In genomic region chr20:38896009-38896594, GRCh38 we compare ENCODE assay signal across 26 cellular contexts. TPM values are rescaled to one million over a fixed set of nuclear protein-coding genes. Genes with fewer than 3 reads are reported as not detected.
DNase-seq lines count a peak whose midpoint lies in the region; ATAC-seq lines count a peak whose summit lies in the region.
"Had no signal": no experiment of that assay in that cellular context is flagged by ENCODE, and none has a peak within 500 bp of the region (broad histone marks: within the 10 kb centered on the region; RNA-seq: fewer than 3 reads in every experiment).

No MANE protein-coding gene starts in this region.

- H3K4me3 ChIP-seq in CD8-positive, alpha-beta memory T cell (ENCODE audit: low read length), result no peak overlapping the region
- H3K4me3 ChIP-seq: breast epithelium, gastrocnemius medialis, mucosa of descending colon, Peyer's patch, testis had no signal

- POLR2A ChIA-PET in CD8-positive, alpha-beta memory T cell (lab: Charles Lee), result no interaction called here

- H3K27ac ChIP-seq in CD8-positive, alpha-beta memory T cell (ENCODE audit: low read depth, low read length), result no peak overlapping the region
- H3K27ac ChIP-seq: breast epithelium, gastrocnemius medialis, Peyer's patch, testis, WERI-Rb-1 had no signal

- H3K36me3 ChIP-seq in CD8-positive, alpha-beta memory T cell (ENCODE audit: insufficient read depth, low read length), result peaks cover 22% of the 10 kb centered on the region
- H3K36me3 ChIP-seq: breast epithelium, gastrocnemius medialis, Peyer's patch, WERI-Rb-1 had no signal

- no peak overlapping the region for H3K4me3 Mint-ChIP-seq in activated CD8-positive, alpha-beta memory T cell treated with anti-CD3 and anti-CD28 coated beads, Interleukin-2, amount 10 ng/mL, durations not matched to agents 7 days and 5 days
- no peak overlapping the region for H3K4me3 Mint-ChIP-seq in CD8-positive, alpha-beta memory T cell
- no peak overlapping the region for H3K4me3 Mint-ChIP-seq in activated T-helper 2 cell treated with anti-CD3 and anti-CD28 coated beads, Interferon-gamma antibody, Interleukin-2, Interleukin-4, amounts not matched to agents 10 μg/mL and 5 μg/mL and 100 μg/mL, durations not matched to agents 14 hours and 24 hours and 36 hours (ENCODE audit: low read depth)
- H3K4me3 Mint-ChIP-seq in natural killer cell treated with Interleukin-12 subunit alpha and Interleukin-12 subunit beta and Interleukin-15 and Interleukin-18, amount 100 ng/mL, for 72 hours, result peak overlapping the region; percentile 63
- H3K4me3 Mint-ChIP-seq: activated naive CD4-positive, alpha-beta T cell treated with anti-CD3 and anti-CD28 coated beads for 36 hours; nephron progenitor cell had no signal

- H3K9me3 ChIP-seq in CD8-positive, alpha-beta memory T cell (ENCODE audit: low read length), result no peaks in the 10 kb centered on the region
- H3K9me3 ChIP-seq: breast epithelium, gastrocnemius medialis, mucosa of descending colon, Peyer's patch, testis had no signal

- peaks cover 14% of the 10 kb centered on the region for H3K4me1 ChIP-seq in CD8-positive, alpha-beta memory T cell (ENCODE audit: insufficient read depth, low read length)
- H3K4me1 ChIP-seq: breast epithelium, gastrocnemius medialis, testis had no signal

- H3K27ac Mint-ChIP-seq in activated CD8-positive, alpha-beta memory T cell treated with anti-CD3 and anti-CD28 coated beads, Interleukin-2, amount 10 ng/mL, durations not matched to agents 7 days and 5 days, result peak overlapping the region; percentile 70
- H3K27ac Mint-ChIP-seq in CD8-positive, alpha-beta memory T cell, result peak overlapping the region in 7 of 8 donors; percentile 43 to 86 (median 69)
- peak overlapping the region; percentile 65 for H3K27ac Mint-ChIP-seq in activated T-helper 2 cell treated with anti-CD3 and anti-CD28 coated beads, Interferon-gamma antibody, Interleukin-2, Interleukin-4, amounts not matched to agents 10 μg/mL and 5 μg/mL and 100 μg/mL, durations not matched to agents 14 hours and 24 hours and 36 hours
- peak overlapping the region; percentile 65 to 85 for H3K27ac Mint-ChIP-seq in natural killer cell treated with Interleukin-12 subunit alpha and Interleukin-12 subunit beta and Interleukin-15 and Interleukin-18, amount 100 ng/mL, for 72 hours
- H3K27ac Mint-ChIP-seq: activated naive CD4-positive, alpha-beta T cell treated with anti-CD3 and anti-CD28 coated beads for 36 hours; nephron progenitor cell had no signal

- H3K27me3 Mint-ChIP-seq in activated CD8-positive, alpha-beta memory T cell treated with anti-CD3 and anti-CD28 coated beads, Interleukin-2, amount 10 ng/mL, durations not matched to agents 7 days and 5 days, result no peaks in the 10 kb centered on the region
- H3K27me3 Mint-ChIP-seq in CD8-positive, alpha-beta memory T cell, result no peaks in the 10 kb centered on the region
- no peaks in the 10 kb centered on the region for H3K27me3 Mint-ChIP-seq in activated T-helper 2 cell treated with anti-CD3 and anti-CD28 coated beads, Interferon-gamma antibody, Interleukin-2, Interleukin-4, amounts not matched to agents 10 μg/mL and 5 μg/mL and 100 μg/mL, durations not matched to agents 14 hours and 24 hours and 36 hours (ENCODE audit: low read depth)
- H3K27me3 Mint-ChIP-seq in natural killer cell treated with Interleukin-12 subunit alpha and Interleukin-12 subunit beta and Interleukin-15 and Interleukin-18, amount 100 ng/mL, for 72 hours, result no peaks in the 10 kb centered on the region

- intact Hi-C loops in activated T-helper 2 cell treated with anti-CD3 and anti-CD28 coated beads, Interferon-gamma antibody, Interleukin-2, Interleukin-4, amounts not matched to agents 10 μg/mL and 5 μg/mL and 100 μg/mL, durations not matched to agents 14 hours and 24 hours and 36 hours (cut with micrococcal nuclease), result no loop called here

- H3K27me3 ChIP-seq in CD8-positive, alpha-beta memory T cell (ENCODE audit: insufficient read depth, low read length, poor library complexity, severe bottlenecking), result no peaks in the 10 kb centered on the region
- H3K27me3 ChIP-seq: breast epithelium, testis had no signal

- H3K4me1 Mint-ChIP-seq in activated CD8-positive, alpha-beta memory T cell treated with anti-CD3 and anti-CD28 coated beads, Interleukin-2, amount 10 ng/mL, durations not matched to agents 7 days and 5 days, result peaks cover 46% of the 10 kb centered on the region
- H3K4me1 Mint-ChIP-seq in CD8-positive, alpha-beta memory T cell, result peaks cover 27 to 44% (median 33%) of the 10 kb centered on the region in 3 donors
- H3K4me1 Mint-ChIP-seq in activated T-helper 2 cell treated with anti-CD3 and anti-CD28 coated beads, Interferon-gamma antibody, Interleukin-2, Interleukin-4, amounts not matched to agents 10 μg/mL and 5 μg/mL and 100 μg/mL, durations not matched to agents 14 hours and 24 hours and 36 hours (ENCODE audit: low read depth), result peaks cover 29% of the 10 kb centered on the region
- peaks cover 33 to 38% of the 10 kb centered on the region in 2 donors for H3K4me1 Mint-ChIP-seq in natural killer cell treated with Interleukin-12 subunit alpha and Interleukin-12 subunit beta and Interleukin-15 and Interleukin-18, amount 100 ng/mL, for 72 hours (ENCODE audit: low read depth in 2 of 2)

- no peaks in the 10 kb centered on the region for H3K9me3 Mint-ChIP-seq in activated CD8-positive, alpha-beta memory T cell treated with anti-CD3 and anti-CD28 coated beads, Interleukin-2, amount 10 ng/mL, durations not matched to agents 7 days and 5 days (ENCODE audit: low read depth)
- H3K9me3 Mint-ChIP-seq in CD8-positive, alpha-beta memory T cell, result no peaks in the 10 kb centered on the region
- H3K9me3 Mint-ChIP-seq in activated T-helper 2 cell treated with anti-CD3 and anti-CD28 coated beads, Interferon-gamma antibody, Interleukin-2, Interleukin-4, amounts not matched to agents 10 μg/mL and 5 μg/mL and 100 μg/mL, durations not matched to agents 14 hours and 24 hours and 36 hours, result no peaks in the 10 kb centered on the region
- no peaks in the 10 kb centered on the region for H3K9me3 Mint-ChIP-seq in natural killer cell treated with Interleukin-12 subunit alpha and Interleukin-12 subunit beta and Interleukin-15 and Interleukin-18, amount 100 ng/mL, for 72 hours
- H3K9me3 Mint-ChIP-seq: activated naive CD4-positive, alpha-beta T cell treated with anti-CD3 and anti-CD28 coated beads for 36 hours; nephron progenitor cell had no signal

- DNase-seq in activated CD8-positive, alpha-beta memory T cell treated with anti-CD3 and anti-CD28 coated beads, Interleukin-2, amount 10 ng/mL, durations not matched to agents 7 days and 5 days, result no peak
- no peak for DNase-seq in activated CD8-positive, alpha-beta memory T cell treated with anti-CD3 and anti-CD28 coated beads, Interleukin-2, amount 50 U/mL, for 48 hours
- DNase-seq in CD8-positive, alpha-beta memory T cell, result no peak
- no peak for DNase-seq in activated T-helper 2 cell treated with anti-CD3 and anti-CD28 coated beads, Interferon-gamma antibody, Interleukin-2, Interleukin-4, amounts not matched to agents 10 μg/mL and 5 μg/mL and 100 μg/mL, durations not matched to agents 14 hours and 24 hours and 36 hours (ENCODE audit: low spot score)
- no peak for DNase-seq in natural killer cell treated with Interleukin-12 subunit alpha and Interleukin-12 subunit beta and Interleukin-15 and Interleukin-18, amount 100 ng/mL, for 72 hours (ENCODE audit: low spot score)
- DNase-seq in iPS-NIHi11 (ENCODE audit: low spot score), result no peak
- DNase-seq in NCI-H345 (lab: John Stamatoyannopoulos, UW), result no peak
- DNase-seq: activated naive CD4-positive, alpha-beta T cell treated with anti-CD3 and anti-CD28 coated beads for 36 hours; activated T-cell treated with anti-CD3 and anti-CD28 coated beads, Interleukin-2, amount 50 U/mL, for 1 hour; anterior cingulate cortex; gastrocnemius medialis; GOT3; hippocampal formation; left cardiac atrium; mucosa of descending colon; NCI-H1048; NCI-H2107; NCI-H446 treated with DMSO at 0.1 percent for 48 hours; NCI-H82; nephron progenitor cell; SHP77; stimulated activated CD4-positive, alpha-beta T cell treated with anti-CD3 and anti-CD28 coated beads, Interleukin-4, amount 100 ng/mL, for 24 hours; testis; WERI-Rb-1 had no signal

- no peak for ATAC-seq in activated CD8-positive, alpha-beta memory T cell treated with anti-CD3 and anti-CD28 coated beads, Interleukin-2, amount 10 ng/mL, durations not matched to agents 7 days and 5 days
- ATAC-seq in natural killer cell treated with Interleukin-12 subunit alpha and Interleukin-12 subunit beta and Interleukin-15 and Interleukin-18, amount 100 ng/mL, for 72 hours, result no peak
- ATAC-seq: gastrocnemius medialis, left cardiac atrium, mucosa of descending colon had no signal

- H3K36me3 Mint-ChIP-seq in activated CD8-positive, alpha-beta memory T cell treated with anti-CD3 and anti-CD28 coated beads, Interleukin-2, amount 10 ng/mL, durations not matched to agents 7 days and 5 days, result peaks cover 36% of the 10 kb centered on the region
- peaks cover 0 to 73% (median 4%) of the 10 kb centered on the region in 3 donors for H3K36me3 Mint-ChIP-seq in CD8-positive, alpha-beta memory T cell
- peaks cover 66% of the 10 kb centered on the region for H3K36me3 Mint-ChIP-seq in activated T-helper 2 cell treated with anti-CD3 and anti-CD28 coated beads, Interferon-gamma antibody, Interleukin-2, Interleukin-4, amounts not matched to agents 10 μg/mL and 5 μg/mL and 100 μg/mL, durations not matched to agents 14 hours and 24 hours and 36 hours (ENCODE audit: low read depth)
- H3K36me3 Mint-ChIP-seq in natural killer cell treated with Interleukin-12 subunit alpha and Interleukin-12 subunit beta and Interleukin-15 and Interleukin-18, amount 100 ng/mL, for 72 hours, result peaks cover 13% of the 10 kb centered on the region

- CTCF ChIA-PET in activated CD8-positive, alpha-beta memory T cell treated with anti-CD3 and anti-CD28 coated beads, Interleukin-2, amount 10 ng/mL, durations not matched to agents 7 days and 5 days (lab: Charles Lee), result interaction anchor here (0.8 to 1.2 kb wide), 2 partner anchors 10 to 106 kb away, joined by 3 to 4 read pairs; no protein-coding TSS in a partner anchor
- CTCF ChIA-PET in CD8-positive, alpha-beta memory T cell (lab: Charles Lee), result interaction anchor here (1.2 to 5.9 kb wide), 5 partner anchors 15 to 138 kb away, joined by 3 to 51 read pairs (median 5); no protein-coding TSS in a partner anchor

RNA-seq across cellular contexts. Expression of gene FAM83D, which starts 30.1 kb away (rescaled TPM):
- 10 to 100 TPM; 23.1 to 28.4 TPM for total RNA-seq in activated CD8-positive, alpha-beta memory T cell treated with anti-CD3 and anti-CD28 coated beads, Interleukin-2, amount 10 ng/mL, durations not matched to agents 7 days and 5 days
- 10 to 100 TPM; 11.9 to 13.2 TPM for total RNA-seq in CD8-positive, alpha-beta memory T cell
- 2.3 TPM for polyA plus RNA-seq in CD8-positive, alpha-beta memory T cell
- 15.4 and 15.6 TPM in 2 replicates for total RNA-seq in activated T-helper 2 cell treated with anti-CD3 and anti-CD28 coated beads, Interferon-gamma antibody, Interleukin-2, Interleukin-4, amounts not matched to agents 10 μg/mL and 5 μg/mL and 100 μg/mL, durations not matched to agents 14 hours and 24 hours and 36 hours
- 10 to 100 TPM in 1 of 2 donors, 1 to 10 TPM in 1; 8.1 to 25.0 TPM for total RNA-seq in natural killer cell treated with Interleukin-12 subunit alpha and Interleukin-12 subunit beta and Interleukin-15 and Interleukin-18, amount 100 ng/mL, for 72 hours
